ENCODE assay signal across 14 cellular contexts in the genomic region with DNA sequence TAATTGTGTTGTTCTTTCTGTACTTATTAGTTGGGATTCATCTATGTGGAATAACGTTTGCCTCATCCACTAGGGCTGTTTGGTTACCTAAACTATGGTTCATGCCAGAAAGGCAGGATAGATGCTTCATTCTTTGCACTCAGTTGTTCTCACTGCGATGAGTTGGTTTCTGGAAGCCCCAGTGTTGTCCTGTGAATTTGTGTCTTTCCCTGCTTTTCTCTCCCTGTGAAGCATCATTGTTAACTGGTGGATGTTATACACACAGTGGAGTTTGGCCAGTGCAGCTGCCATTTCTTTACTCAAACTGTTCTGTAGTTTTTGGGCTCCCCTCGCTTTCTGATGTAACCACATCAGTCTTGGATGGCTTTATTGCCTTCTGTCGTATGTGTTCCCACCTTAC.
DNase-seq lines count a peak whose midpoint lies in the region; ATAC-seq, FAIRE-seq and TF ChIP-seq lines count a peak whose summit lies in the region.
"Had no signal": no experiment of that assay in that cellular context is flagged by ENCODE, and none has a peak within 500 bp of the region (broad histone marks: within the 10 kb centered on the region; RNA-seq: fewer than 3 reads in every experiment).

No MANE protein-coding gene starts in this region.

- H3K79me2 ChIP-seq in keratinocyte (ENCODE audit: control insufficient read depth, insufficient read depth, low read length) = no peaks in the 10 kb centered on the region
- H3K79me2 ChIP-seq in neural progenitor cell (ENCODE audit: low read depth) = no peaks in the 10 kb centered on the region

- H3K4me3 ChIP-seq in BLaER1 treated with 17β-estradiol and CSF1 and Interleukin-3, amounts not matched to agents 10 nM and 100 nM = no peak overlapping the region
- H3K4me3 ChIP-seq in keratinocyte (ENCODE audit: control insufficient read depth in 2 of 3, extremely low read depth in 1 of 3, insufficient read depth in 2 of 3, low read depth in 1 of 3, low read length in 3 of 3) (no peak overlapping the region), neural progenitor cell (no peak overlapping the region)
- H3K4me3 ChIP-seq in CD4-positive, alpha-beta memory T cell (ENCODE audit: low read length in 2 of 2) = no peak overlapping the region
- H3K4me3 ChIP-seq: HAP-1 had no signal

- CTCF ChIA-PET in CD4-positive, alpha-beta memory T cell (lab: Charles Lee; ENCODE audit: partially characterized antibody) = no interaction called here

- peak overlapping the region in 3 of 5 experiments; percentile 25 to 29 (median 26) for H3K27ac Mint-ChIP-seq in brain
- H3K27ac Mint-ChIP-seq in neural progenitor cell = peak overlapping the region; percentile 46
- peak overlapping the region in 1 of 7 donors; percentile 7 for H3K27ac Mint-ChIP-seq in CD4-positive, alpha-beta memory T cell
- H3K27ac Mint-ChIP-seq: CD4-positive, CD25-positive, alpha-beta regulatory T cell; HFFc6 had no signal

- peaks cover 37% of the 10 kb centered on the region for H3K4me1 Mint-ChIP-seq in brain
- H3K4me1 Mint-ChIP-seq in neural progenitor cell = peaks cover 36% of the 10 kb centered on the region
- no peaks in the 10 kb centered on the region for H3K4me1 Mint-ChIP-seq in CD4-positive, alpha-beta memory T cell
- H3K4me1 Mint-ChIP-seq: CD4-positive, CD25-positive, alpha-beta regulatory T cell had no signal

- intact Hi-C loops in CD4-positive, alpha-beta memory T cell (cut with micrococcal nuclease) = no loop called here

- TF ChIP-seq CTCF in brain (conservative IDR thresholded peaks at IDR 0.05) = no peak
- no peak for TF ChIP-seq CTCF in keratinocyte (optimal IDR thresholded peaks at IDR 0.05 in 1 of 3, IDR thresholded peaks at IDR 0.05 in 1 of 3, conservative IDR thresholded peaks at IDR 0.05 in 1 of 3; ENCODE audit: extremely low read depth in 1 of 3, insufficient read depth in 2 of 3, low read length in 3 of 3)
- TF ChIP-seq CTCF in neural progenitor cell (IDR thresholded peaks at IDR 0.05) = no peak

- peak; percentile 26 for FAIRE-seq in keratinocyte (lab: Jason Lieb, UNC)

- peaks cover 0 to 55% (median 0%) of the 10 kb centered on the region in 11 experiments; a peak in 6 of 22 replicates for H4K20me1 ChIP-seq in BLaER1 treated with 17β-estradiol and CSF1 and Interleukin-3, amounts not matched to agents 10 nM and 100 nM
- H4K20me1 ChIP-seq in keratinocyte (ENCODE audit: control insufficient read depth, extremely low read depth, insufficient read depth, low read length) (no peaks in the 10 kb centered on the region), neural progenitor cell (ENCODE audit: low read depth) (no peaks in the 10 kb centered on the region)

- dilution Hi-C loops in keratinocyte (cut with MboI; ENCODE audit: extremely low pct_ligation_motif_present, low sequenced_read_pairs) = no loop called here

- H3K27me3 ChIP-seq in BLaER1 treated with 17β-estradiol and CSF1 and Interleukin-3, amounts not matched to agents 10 nM and 100 nM = no peaks in the 10 kb centered on the region
- H3K27me3 ChIP-seq in keratinocyte (ENCODE audit: control insufficient read depth, extremely low read depth, insufficient read depth, low read length) (no peaks in the 10 kb centered on the region), neural progenitor cell (no peaks in the 10 kb centered on the region)
- no peaks in the 10 kb centered on the region for H3K27me3 ChIP-seq in CD4-positive, alpha-beta memory T cell (ENCODE audit: insufficient read depth, low read length)

- POLR2A ChIA-PET in CD4-positive, alpha-beta memory T cell (lab: Charles Lee; ENCODE audit: partially characterized antibody) = no interaction called here

- H3K9me3 ChIP-seq in BLaER1 treated with 17β-estradiol and CSF1 and Interleukin-3, amounts not matched to agents 10 nM and 100 nM (replicated peaks in 1 of 11) = peaks cover 24 to 41% (median 36%) of the 10 kb centered on the region in 11 experiments
- peaks cover 10% of the 10 kb centered on the region for H3K9me3 ChIP-seq in keratinocyte (ENCODE audit: control insufficient read depth, low read depth, low read length)
- peaks cover 5% of the 10 kb centered on the region for H3K9me3 ChIP-seq in neural progenitor cell (ENCODE audit: low read depth)
- H3K9me3 ChIP-seq in CD4-positive, alpha-beta memory T cell (ENCODE audit: control insufficient read depth in 1 of 2, low read length in 2 of 2) = no peaks in the 10 kb centered on the region

- H3F3A ChIP-seq in neural progenitor cell (ENCODE audit: low read depth) = no peaks in the 10 kb centered on the region

- H3K9ac ChIP-seq in BLaER1 treated with 17β-estradiol and CSF1 and Interleukin-3, amounts not matched to agents 10 nM and 100 nM = no peak overlapping the region
- H3K9ac ChIP-seq in keratinocyte (ENCODE audit: control insufficient read depth, extremely low read depth, insufficient read depth, low read length) (no peak overlapping the region), neural progenitor cell (no peak overlapping the region)

- H3K9me1 ChIP-seq in keratinocyte (ENCODE audit: control insufficient read depth, extremely low read depth, insufficient read depth, low read length) = no peaks in the 10 kb centered on the region

- peaks cover 12 to 54% (median 44%) of the 10 kb centered on the region in 10 experiments for H3K4me1 ChIP-seq in BLaER1 treated with 17β-estradiol and CSF1 and Interleukin-3, amounts not matched to agents 10 nM and 100 nM
- H3K4me1 ChIP-seq in keratinocyte (ENCODE audit: control insufficient read depth, extremely low read depth, insufficient read depth, low read length) (peaks cover 9% of the 10 kb centered on the region), neural progenitor cell (no peaks in the 10 kb centered on the region)
- H3K4me1 ChIP-seq in CD4-positive, alpha-beta memory T cell (ENCODE audit: insufficient read depth, low read length) = no peaks in the 10 kb centered on the region

- H3K4me2 ChIP-seq in BLaER1 treated with 17β-estradiol and CSF1 and Interleukin-3, amounts not matched to agents 10 nM and 100 nM = peak overlapping the region in 7 of 11 experiments; percentile 40 to 73 (median 56); a peak in 7 of 22 replicates
- H3K4me2 ChIP-seq in keratinocyte (ENCODE audit: control insufficient read depth, extremely low read depth, insufficient read depth, low read depth, low read length) (no peak overlapping the region), neural progenitor cell (no peak overlapping the region)

- no peak for DNase-seq in keratinocyte (ENCODE audit: low read depth, low spot score)
- DNase-seq in neural progenitor cell (ENCODE audit: low spot score) = no peak
- no peak for DNase-seq in H4 (ENCODE audit: low spot score)
- DNase-seq in CD4-positive, alpha-beta memory T cell = no peak
- no peak for DNase-seq in ecto neural progenitor cell (ENCODE audit: low spot score)
- DNase-seq: Calu3; CD4-positive, CD25-positive, alpha-beta regulatory T cell; DMS 273 treated with DMSO at 0.1 percent for 48 hours; HFFc6 had no signal

- no peak for ATAC-seq in HG03025 (IDR thresholded peaks at IDR 0.05; ENCODE audit: low FRiP score, unreplicated experiment)

- H3K4me3 Mint-ChIP-seq in brain (no peak overlapping the region), neural progenitor cell (peak overlapping the region; percentile 3)
- H3K4me3 Mint-ChIP-seq in CD4-positive, alpha-beta memory T cell = no peak overlapping the region
- H3K4me3 Mint-ChIP-seq: CD4-positive, CD25-positive, alpha-beta regulatory T cell; HFFc6 had no signal

- no peak overlapping the region for H3K27ac ChIP-seq in BLaER1 treated with 17β-estradiol and CSF1 and Interleukin-3, amounts not matched to agents 10 nM and 100 nM
- H3K27ac ChIP-seq in keratinocyte (ENCODE audit: control insufficient read depth, insufficient read depth, low read length) (no peak overlapping the region), neural progenitor cell (no peak overlapping the region)
- no peak overlapping the region for H3K27ac ChIP-seq in CD4-positive, alpha-beta memory T cell (ENCODE audit: low read depth, low read length)
- H3K27ac ChIP-seq: 22Rv1 had no signal

- no peak overlapping the region for H2AFZ ChIP-seq in keratinocyte (ENCODE audit: control insufficient read depth, low read length)
- no peak overlapping the region for H2AFZ ChIP-seq in neural progenitor cell (replicated peaks)

- peaks cover 11% of the 10 kb centered on the region for H3K36me3 Mint-ChIP-seq in brain
- H3K36me3 Mint-ChIP-seq in neural progenitor cell = peaks cover 2% of the 10 kb centered on the region
- H3K36me3 Mint-ChIP-seq in CD4-positive, alpha-beta memory T cell = peaks cover 0 to 4% of the 10 kb centered on the region in 2 donors
- H3K36me3 Mint-ChIP-seq: CD4-positive, CD25-positive, alpha-beta regulatory T cell had no signal

- peaks cover 16 to 26% (median 19%) of the 10 kb centered on the region in 5 experiments for H3K9me3 Mint-ChIP-seq in brain
- peaks cover 19% of the 10 kb centered on the region for H3K9me3 Mint-ChIP-seq in neural progenitor cell
- H3K9me3 Mint-ChIP-seq in CD4-positive, alpha-beta memory T cell = peaks cover 0 to 17% (median 15%) of the 10 kb centered on the region in 8 donors

- peaks cover 2 to 29% (median 19%) of the 10 kb centered on the region in 11 experiments; a peak in 16 of 22 replicates for H3K36me3 ChIP-seq in BLaER1 treated with 17β-estradiol and CSF1 and Interleukin-3, amounts not matched to agents 10 nM and 100 nM
- no peaks in the 10 kb centered on the region for H3K36me3 ChIP-seq in keratinocyte (ENCODE audit: control insufficient read depth in 2 of 2, extremely low read depth in 1 of 2, insufficient read depth in 2 of 2, low read length in 2 of 2)
- no peaks in the 10 kb centered on the region for H3K36me3 ChIP-seq in neural progenitor cell
- no peaks in the 10 kb centered on the region for H3K36me3 ChIP-seq in CD4-positive, alpha-beta memory T cell (ENCODE audit: insufficient read depth, low read length)
- H3K36me3 ChIP-seq: HAP-1 had no signal

- peaks cover 5% of the 10 kb centered on the region for H3K27me3 Mint-ChIP-seq in brain
- peaks cover 3% of the 10 kb centered on the region for H3K27me3 Mint-ChIP-seq in neural progenitor cell (ENCODE audit: insufficient read depth, low read depth)
- H3K27me3 Mint-ChIP-seq in CD4-positive, alpha-beta memory T cell = peaks cover 0 to 2% of the 10 kb centered on the region in 2 donors

Comparison
In these comparisons a context has a peak if more than half of its experiments do, and no peak if none do; other contexts are left out.
1. H3K4me2 ChIP-seq: peak in BLaER1 treated with 17β-estradiol and CSF1 and Interleukin-3, amounts not matched to agents 10 nM and 100 nM (7 of 11); none in keratinocyte (single experiment) and neural progenitor cell (single experiment).